Comparison of ENCODE assay signal across 16 cellular contexts in genomic region chr12:105325117-105325516, GRCh38. TPM values are rescaled to one million over a fixed set of nuclear protein-coding genes. Genes with fewer than 3 reads are reported as not detected.
A peak's percentile ranks its signal among the peaks of the same experiment; 100 is the strongest.
DNase-seq lines count a peak whose midpoint lies in the region; ATAC-seq and TF ChIP-seq lines count a peak whose summit lies in the region.
"Had no signal": no experiment of that assay in that cellular context is flagged by ENCODE, and none has a peak within 500 bp of the region (broad histone marks: within the 10 kb centered on the region; RNA-seq: fewer than 3 reads in every experiment).

No MANE protein-coding gene starts in this region.

- no peaks in the 10 kb centered on the region for H3K9me3 Mint-ChIP-seq in activated naive CD8-positive, alpha-beta T cell (ENCODE audit: low read depth)
- H3K9me3 Mint-ChIP-seq in activated naive CD8-positive, alpha-beta T cell treated with anti-CD3 and anti-CD28 coated beads for 36 hours, result no peaks in the 10 kb centered on the region
- H3K9me3 Mint-ChIP-seq in endothelial cell (ENCODE audit: unreplicated experiment), result no peaks in the 10 kb centered on the region
- H3K9me3 Mint-ChIP-seq: H9 had no signal

- H3K9ac ChIP-seq in Loucy (ENCODE audit: low read depth, low read length, poor library complexity, severe bottlenecking), result no peak overlapping the region
- H3K9ac ChIP-seq: BLaER1 treated with 17β-estradiol and CSF1 and Interleukin-3, amounts not matched to agents 10 nM and 100 nM had no signal

- no peaks in the 10 kb centered on the region for H3K36me3 Mint-ChIP-seq in activated naive CD8-positive, alpha-beta T cell
- H3K36me3 Mint-ChIP-seq in activated naive CD8-positive, alpha-beta T cell treated with anti-CD3 and anti-CD28 coated beads for 36 hours, result no peaks in the 10 kb centered on the region
- H3K36me3 Mint-ChIP-seq in endothelial cell (ENCODE audit: low read depth, unreplicated experiment), result peaks cover 4% of the 10 kb centered on the region

- peak overlapping the region; percentile 10 for H3K27ac Mint-ChIP-seq in activated naive CD8-positive, alpha-beta T cell
- no peak overlapping the region for H3K27ac Mint-ChIP-seq in activated naive CD8-positive, alpha-beta T cell treated with anti-CD3 and anti-CD28 coated beads for 36 hours
- no peak overlapping the region for H3K27ac Mint-ChIP-seq in endothelial cell (ENCODE audit: unreplicated experiment)
- H3K27ac Mint-ChIP-seq: H9 had no signal

- H3K4me1 Mint-ChIP-seq in activated naive CD8-positive, alpha-beta T cell (ENCODE audit: low read depth), result peaks cover 15% of the 10 kb centered on the region
- peaks cover 23% of the 10 kb centered on the region for H3K4me1 Mint-ChIP-seq in activated naive CD8-positive, alpha-beta T cell treated with anti-CD3 and anti-CD28 coated beads for 36 hours
- H3K4me1 Mint-ChIP-seq in endothelial cell (ENCODE audit: unreplicated experiment), result peaks cover 4% of the 10 kb centered on the region

- H3K36me3 ChIP-seq in Loucy (ENCODE audit: insufficient read depth, low read length) (no peaks in the 10 kb centered on the region), transverse colon (no peaks in the 10 kb centered on the region)
- H3K36me3 ChIP-seq: BLaER1 treated with 17β-estradiol and CSF1 and Interleukin-3, amounts not matched to agents 10 nM and 100 nM had no signal

- H3K27me3 ChIP-seq in Loucy (ENCODE audit: insufficient read depth, low read length, poor library complexity, severe bottlenecking) (no peaks in the 10 kb centered on the region), transverse colon (no peaks in the 10 kb centered on the region)
- H3K27me3 ChIP-seq: BLaER1 treated with 17β-estradiol and CSF1 and Interleukin-3, amounts not matched to agents 10 nM and 100 nM had no signal

- peaks cover 87% of the 10 kb centered on the region for H3K4me1 ChIP-seq in Loucy (ENCODE audit: insufficient read depth, low read length, poor library complexity, severe bottlenecking)
- H3K4me1 ChIP-seq in transverse colon, result peaks cover 0 to 4% (median 3%) of the 10 kb centered on the region in 4 donors

- in situ Hi-C loops in transverse colon (cut with MboI; ENCODE audit: low pct_ligation_motif_present in 1 of 4, low pct_unique_long_range_greater_than_20kb in 1 of 4, low sequenced_read_pairs in 3 of 4), result no loop called here

- H3K27me3 Mint-ChIP-seq in activated naive CD8-positive, alpha-beta T cell, result no peaks in the 10 kb centered on the region
- no peaks in the 10 kb centered on the region for H3K27me3 Mint-ChIP-seq in activated naive CD8-positive, alpha-beta T cell treated with anti-CD3 and anti-CD28 coated beads for 36 hours
- H3K27me3 Mint-ChIP-seq in endothelial cell (ENCODE audit: unreplicated experiment), result peaks cover 3% of the 10 kb centered on the region

- H3K79me2 ChIP-seq in Loucy (ENCODE audit: insufficient read depth, low read length), result peaks cover 26% of the 10 kb centered on the region; the same call in 1 of the 2 replicates

- no peak for DNase-seq in activated naive CD8-positive, alpha-beta T cell treated with anti-CD3 and anti-CD28 coated beads for 36 hours
- DNase-seq in endothelial cell (ENCODE audit: low spot score) (no peak), transverse colon (no peak)
- DNase-seq: EL, H9, KBM-7, NCI-H1048, NCI-H146, NCI-H2081 treated with DMSO at 0.1 percent for 48 hours, NCI-H524, SHP77 had no signal

- H3K9me3 ChIP-seq in Loucy (ENCODE audit: insufficient read depth, low read depth, low read length), result no peaks in the 10 kb centered on the region
- no peaks in the 10 kb centered on the region for H3K9me3 ChIP-seq in transverse colon
- H3K9me3 ChIP-seq: BLaER1 treated with 17β-estradiol and CSF1 and Interleukin-3, amounts not matched to agents 10 nM and 100 nM had no signal

- TF ChIP-seq EP300 in transverse colon (IDR thresholded peaks at IDR 0.05; ENCODE audit: low read depth), result no peak

- H2AFZ ChIP-seq in Loucy (ENCODE audit: low read length), result no peak overlapping the region

- H3K27ac ChIP-seq in transverse colon, result no peak overlapping the region
- H3K27ac ChIP-seq: BLaER1 treated with 17β-estradiol and CSF1 and Interleukin-3, amounts not matched to agents 10 nM and 100 nM had no signal

- H3K4me3 ChIP-seq in Loucy (ENCODE audit: low read length, poor library complexity, severe bottlenecking) (no peak overlapping the region), transverse colon (no peak overlapping the region)
- H3K4me3 ChIP-seq: BLaER1 treated with 17β-estradiol and CSF1 and Interleukin-3, amounts not matched to agents 10 nM and 100 nM had no signal

- ATAC-seq in HG02610 (IDR thresholded peaks at IDR 0.05; ENCODE audit: unreplicated experiment) (no peak), HG03139 (IDR thresholded peaks at IDR 0.05; ENCODE audit: unreplicated experiment) (no peak)

- H3F3A ChIP-seq in Loucy (ENCODE audit: low read depth), result peaks cover 17% of the 10 kb centered on the region

- H4K20me1 ChIP-seq in Loucy (ENCODE audit: insufficient read depth, low read length, poor library complexity, severe bottlenecking), result no peaks in the 10 kb centered on the region
- H4K20me1 ChIP-seq: BLaER1 treated with 17β-estradiol and CSF1 and Interleukin-3, amounts not matched to agents 10 nM and 100 nM had no signal

- peak overlapping the region; percentile 47 for H3K4me2 ChIP-seq in Loucy (ENCODE audit: low read depth, low read length, poor library complexity, severe bottlenecking)
- H3K4me2 ChIP-seq: BLaER1 treated with 17β-estradiol and CSF1 and Interleukin-3, amounts not matched to agents 10 nM and 100 nM had no signal

- intact Hi-C loops in transverse colon (cut with DNase I; ENCODE audit: low total_unique reads), result no loop called here

- H3K9me2 ChIP-seq in Loucy (replicated peaks; ENCODE audit: low read depth, low read length), result no peaks in the 10 kb centered on the region

- H3K4me3 Mint-ChIP-seq in activated naive CD8-positive, alpha-beta T cell, result no peak overlapping the region
- no peak overlapping the region for H3K4me3 Mint-ChIP-seq in activated naive CD8-positive, alpha-beta T cell treated with anti-CD3 and anti-CD28 coated beads for 36 hours
- H3K4me3 Mint-ChIP-seq in endothelial cell (ENCODE audit: unreplicated experiment), result peak overlapping the region; percentile 2
- H3K4me3 Mint-ChIP-seq: H9 had no signal

- TF ChIP-seq POLR2A in transverse colon (IDR thresholded peaks at IDR 0.05), result no peak

- 93 to 97% methylated on average over 2 of the region's 2 CpGs for WGBS in transverse colon (ENCODE audit: low coverage in 1 of 2), 2 donors

- no peak for TF ChIP-seq CTCF in Loucy (conservative IDR thresholded peaks at IDR 0.05; ENCODE audit: low read length)
- no peak for TF ChIP-seq CTCF in endothelial cell (IDR thresholded peaks at IDR 0.05; ENCODE audit: unreplicated experiment)
- TF ChIP-seq CTCF in transverse colon (IDR thresholded peaks at IDR 0.05), result no peak

RNA-seq across cellular contexts. Expression of gene C12orf75, which starts 5.4 kb away (rescaled TPM):
- total RNA-seq in activated naive CD8-positive, alpha-beta T cell treated with anti-CD3 and anti-CD28 coated beads for 36 hours, result 10 to 100 TPM; 56.0 to 57.5 TPM
- total RNA-seq in endothelial cell (ENCODE audit: unreplicated experiment) (24.0 TPM), transverse colon (100 to 1,000 TPM in 1 of 4 donors, 10 to 100 TPM in 3; 14.1 to 120 (median 70.6) TPM)
